ENCODE assay signal across 2 cellular contexts in the genomic region with DNA sequence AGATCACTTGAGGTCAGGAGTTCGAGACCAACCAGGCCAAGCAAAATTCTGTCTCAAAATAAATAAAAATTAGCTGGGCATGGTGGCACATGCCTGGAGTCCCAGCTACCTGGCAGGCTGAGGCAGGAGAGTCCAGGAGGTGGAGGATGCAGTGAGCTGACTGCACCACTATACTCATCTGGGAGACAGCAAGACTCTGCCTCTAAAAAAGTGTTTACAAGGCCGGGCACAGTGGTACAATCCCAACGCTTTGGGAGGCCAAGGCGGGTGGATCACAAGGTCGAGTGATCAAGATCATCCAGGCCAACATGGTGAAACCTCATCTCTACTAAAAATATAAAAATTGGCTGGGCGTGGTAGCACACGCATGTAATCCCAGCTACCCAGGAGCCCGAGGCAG.
TF ChIP-seq lines count a peak whose summit lies in the region.

No MANE protein-coding gene starts in this region.

TF ChIP-seq in A549, 52 proteins besides CTCF, POLR2A, EP300 and RAD21:
- TF ChIP-seq JUN (IDR thresholded peaks at IDR 0.05) (0 out of 5 replicates have a peak, but pooled peaks of 1 of the 2 experiments have one; percentile 13), MAZ (IDR thresholded peaks at IDR 0.05; ENCODE audit: borderline replicate concordance, low read depth, low read length) (no peak), TFCP2L1 (CRISPR knock-in tag; IDR thresholded peaks at IDR 0.05) (0 out of 2 replicates have a peak, but pooled peaks have one; percentile 37), HOXB5 (CRISPR knock-in tag; IDR thresholded peaks at IDR 0.05) (no peak), FOXS1 (CRISPR knock-in tag; IDR thresholded peaks at IDR 0.05) (no peak), EHF (CRISPR knock-in tag; IDR thresholded peaks at IDR 0.05) (no peak), FOSB (CRISPR knock-in tag; IDR thresholded peaks at IDR 0.05) (0 out of 2 replicates have a peak, but pooled peaks have one; percentile 62), HDAC2 (IDR thresholded peaks at IDR 0.05) (no peak), HOXA7 (CRISPR knock-in tag; IDR thresholded peaks at IDR 0.05) (peak; percentile 75; the same call in 1 of the 2 replicates)
- TF ChIP-seq, protein P1, sequence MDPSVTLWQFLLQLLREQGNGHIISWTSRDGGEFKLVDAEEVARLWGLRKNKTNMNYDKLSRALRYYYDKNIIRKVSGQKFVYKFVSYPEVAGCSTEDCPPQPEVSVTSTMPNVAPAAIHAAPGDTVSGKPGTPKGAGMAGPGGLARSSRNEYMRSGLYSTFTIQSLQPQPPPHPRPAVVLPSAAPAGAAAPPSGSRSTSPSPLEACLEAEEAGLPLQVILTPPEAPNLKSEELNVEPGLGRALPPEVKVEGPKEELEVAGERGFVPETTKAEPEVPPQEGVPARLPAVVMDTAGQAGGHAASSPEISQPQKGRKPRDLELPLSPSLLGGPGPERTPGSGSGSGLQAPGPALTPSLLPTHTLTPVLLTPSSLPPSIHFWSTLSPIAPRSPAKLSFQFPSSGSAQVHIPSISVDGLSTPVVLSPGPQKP (IDR thresholded peaks at IDR 0.05; ENCODE audit: low read depth, low read length), result no peak
TF ChIP-seq in A549: peak in this region for 4.

TF ChIP-seq in K562, 482 proteins besides CTCF, POLR2A, EP300 and RAD21:
- 0 out of 2 replicates have a peak, but pooled peaks have one; percentile 0 for TF ChIP-seq STAT5A (IDR thresholded peaks at IDR 0.05; ENCODE audit: borderline replicate concordance, low read length)
- peak in 1 of 2 experiments; percentile 64; a peak in 1 of 4 replicates for TF ChIP-seq SIN3A (IDR thresholded peaks at IDR 0.05; ENCODE audit: borderline replicate concordance in 2 of 2, control insufficient read depth in 1 of 2, low read depth in 2 of 2, low read length in 2 of 2)
- peak; percentile 49 for TF ChIP-seq POLR2AphosphoS5 (IDR thresholded peaks at IDR 0.05; ENCODE audit: control insufficient read depth, insufficient read depth, low read depth, low read length)
- TF ChIP-seq PRDM10 (IDR thresholded peaks at IDR 0.05; ENCODE audit: partially characterized antibody), result peak; percentile 43
- TF ChIP-seq CCNT2 (IDR thresholded peaks at IDR 0.05; ENCODE audit: borderline replicate concordance, extremely low read depth, insufficient read length, low read depth, low read length), result no peak
- TF ChIP-seq E2F8 (IDR thresholded peaks at IDR 0.05; ENCODE audit: low read depth, partially characterized antibody), result peak; percentile 62
- 0 out of 2 replicates have a peak, but pooled peaks have one; percentile 68 for TF ChIP-seq THRAP3 (IDR thresholded peaks at IDR 0.05; ENCODE audit: borderline replicate concordance)
- TF ChIP-seq, protein P2, sequence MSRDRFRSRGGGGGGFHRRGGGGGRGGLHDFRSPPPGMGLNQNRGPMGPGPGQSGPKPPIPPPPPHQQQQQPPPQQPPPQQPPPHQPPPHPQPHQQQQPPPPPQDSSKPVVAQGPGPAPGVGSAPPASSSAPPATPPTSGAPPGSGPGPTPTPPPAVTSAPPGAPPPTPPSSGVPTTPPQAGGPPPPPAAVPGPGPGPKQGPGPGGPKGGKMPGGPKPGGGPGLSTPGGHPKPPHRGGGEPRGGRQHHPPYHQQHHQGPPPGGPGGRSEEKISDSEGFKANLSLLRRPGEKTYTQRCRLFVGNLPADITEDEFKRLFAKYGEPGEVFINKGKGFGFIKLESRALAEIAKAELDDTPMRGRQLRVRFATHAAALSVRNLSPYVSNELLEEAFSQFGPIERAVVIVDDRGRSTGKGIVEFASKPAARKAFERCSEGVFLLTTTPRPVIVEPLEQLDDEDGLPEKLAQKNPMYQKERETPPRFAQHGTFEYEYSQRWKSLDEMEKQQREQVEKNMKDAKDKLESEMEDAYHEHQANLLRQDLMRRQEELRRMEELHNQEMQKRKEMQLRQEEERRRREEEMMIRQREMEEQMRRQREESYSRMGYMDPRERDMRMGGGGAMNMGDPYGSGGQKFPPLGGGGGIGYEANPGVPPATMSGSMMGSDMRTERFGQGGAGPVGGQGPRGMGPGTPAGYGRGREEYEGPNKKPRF (IDR thresholded peaks at IDR 0.05; ENCODE audit: low read depth, low read length), result no peak
- TF ChIP-seq ZNF699 (CRISPR knock-in tag; IDR thresholded peaks at IDR 0.05; ENCODE audit: insufficient replicate concordance), result no peak
